In the genomic region with DNA sequence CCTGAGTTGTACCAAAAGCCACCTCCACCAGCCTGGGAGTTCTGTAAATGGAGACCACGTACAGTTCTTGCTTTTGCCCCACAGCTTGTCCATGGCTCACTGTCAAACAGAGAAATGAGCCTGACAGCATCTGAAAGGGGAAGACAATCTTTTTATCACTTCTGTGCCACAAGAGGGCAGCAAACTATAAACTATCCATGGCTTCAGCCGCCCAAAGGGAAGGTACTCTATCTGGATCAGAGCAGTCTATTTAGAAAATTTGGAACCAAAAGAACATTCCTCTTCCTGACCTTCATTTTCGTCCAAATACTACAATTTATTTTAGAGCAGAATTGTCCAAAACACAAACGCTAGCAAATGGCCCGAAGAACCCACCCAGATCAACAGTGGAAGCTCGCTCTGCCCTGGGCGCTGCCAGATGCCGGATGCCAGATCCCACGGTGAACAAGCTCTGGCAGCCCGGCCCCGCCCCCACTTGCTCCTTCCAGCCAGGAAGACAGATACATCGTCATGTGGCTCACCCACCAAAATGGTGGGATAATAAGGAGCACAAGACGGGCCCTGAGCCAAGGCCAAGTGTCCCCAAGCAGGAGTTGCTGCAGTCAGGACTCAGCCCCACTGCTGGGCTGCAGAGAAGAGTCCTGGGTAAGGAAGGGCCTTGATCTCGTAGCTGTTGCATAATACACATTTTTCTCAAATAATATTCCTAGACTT, we compare ENCODE assay signal across 8 cellular contexts. TPM values are rescaled to one million over a fixed set of nuclear protein-coding genes. Genes with fewer than 3 reads are reported as not detected.
DNase-seq lines count a peak whose midpoint lies in the region; ATAC-seq and TF ChIP-seq lines count a peak whose summit lies in the region.

No MANE protein-coding gene starts in this region.

- peak; percentile 54 for TF ChIP-seq CTCF in NB4 (IDR thresholded peaks at IDR 0.05; ENCODE audit: low read depth, low read length)
- TF ChIP-seq CTCF in ascending aorta (IDR thresholded peaks at IDR 0.05), result peak; percentile 67 to 77 (median 69)
- peak; percentile 87 for TF ChIP-seq CTCF in osteocyte (IDR thresholded peaks at IDR 0.05)

- no peak overlapping the region for H3K4me3 ChIP-seq in NB4 (ENCODE audit: low read depth, low read length)
- peak overlapping the region; percentile 31 for H3K4me3 ChIP-seq in SJSA1
- H3K4me3 ChIP-seq in ascending aorta, result peak overlapping the region; percentile 44 to 58

- H3K4me1 Mint-ChIP-seq in osteocyte (ENCODE audit: unreplicated experiment), result peaks cover 32% of the 10 kb centered on the region

- H3K36me3 ChIP-seq in SJSA1 (no peaks in the 10 kb centered on the region), ascending aorta (no peaks in the 10 kb centered on the region)

- ATAC-seq in HG03457 (IDR thresholded peaks at IDR 0.05; ENCODE audit: unreplicated experiment), result no peak
- no peak for ATAC-seq in GM18498 (IDR thresholded peaks at IDR 0.05; ENCODE audit: unreplicated experiment)

- no peak for TF ChIP-seq POLR2A in NB4 (IDR thresholded peaks at IDR 0.05; ENCODE audit: extremely low read depth, insufficient read length)

- H3K4me3 Mint-ChIP-seq in osteocyte (ENCODE audit: unreplicated experiment), result peak overlapping the region; percentile 76

- H3K27me3 Mint-ChIP-seq in osteocyte (ENCODE audit: unreplicated experiment), result no peaks in the 10 kb centered on the region

- 0 out of 2 replicates have a peak, but pooled peaks cover 3% of the 10 kb centered on the region for H3K27me3 ChIP-seq in SJSA1 (replicated peaks)
- H3K27me3 ChIP-seq in ascending aorta, result no peaks in the 10 kb centered on the region

- intact Hi-C loops in ascending aorta (cut with DNase I) (loop anchor here (1.0 to 2.0 kb wide), 4 partner anchors 30 to 299 kb away; no protein-coding TSS in a partner anchor), cardiac septum (cut with DNase I) (loop anchor here (5.0 kb wide), 3 partner anchors 107 to 467 kb away; no protein-coding TSS in a partner anchor)

- H3K27ac Mint-ChIP-seq in osteocyte (ENCODE audit: unreplicated experiment), result peak overlapping the region; percentile 91

- H3K36me3 Mint-ChIP-seq in osteocyte (ENCODE audit: unreplicated experiment), result no peaks in the 10 kb centered on the region

- no peaks in the 10 kb centered on the region for H3K9me3 Mint-ChIP-seq in osteocyte (ENCODE audit: unreplicated experiment)

- DNase-seq in GM04504 (ENCODE audit: low read depth), result peak; percentile 68
- peak; percentile 85 for DNase-seq in NB4 (ENCODE audit: low read depth)
- DNase-seq in SJSA1 (ENCODE audit: low read depth in 1 of 2, low spot score in 2 of 2), result peak; percentile 94
- peak; percentile 24 to 89 for DNase-seq in ascending aorta (ENCODE audit: low spot score in 2 of 2)
- peak; percentile 85 for DNase-seq in cardiac septum (ENCODE audit: low spot score)
- peak; percentile 92 for DNase-seq in osteocyte (ENCODE audit: extremely low spot score, unreplicated experiment)

- H3K27ac ChIP-seq in SJSA1, result no peak overlapping the region
- H3K27ac ChIP-seq in ascending aorta, result peak overlapping the region; percentile 56 to 58

- H3K4me1 ChIP-seq in SJSA1 (replicated peaks), result peaks cover 9% of the 10 kb centered on the region
- peaks cover 20 to 27% of the 10 kb centered on the region in 2 donors for H3K4me1 ChIP-seq in ascending aorta

- H3K9me3 ChIP-seq in SJSA1 (replicated peaks) (no peaks in the 10 kb centered on the region), ascending aorta (no peaks in the 10 kb centered on the region)

RNA-seq across cellular contexts. Expression of gene SCGB1A1, which starts 23.9 kb away (rescaled TPM):
- total RNA-seq in SJSA1 (2014; rRNA removed; shearing (Covaris generic)), result not detected in 2 replicates
- total RNA-seq in ascending aorta (not detected), cardiac septum (not detected), osteocyte (not detected in 2 replicates)

RNA-seq across cellular contexts. Expression of gene ASRGL1, which starts 57.7 kb away (rescaled TPM):
- total RNA-seq in SJSA1 (2014; rRNA removed; shearing (Covaris generic)), result 0.81 and 4.8 TPM in 2 replicates
- 69.8 TPM for total RNA-seq in ascending aorta
- 9.2 TPM for total RNA-seq in cardiac septum
- total RNA-seq in osteocyte, result 2.4 and 2.9 TPM in 2 replicates
